ENCODE assay signal across 8 cellular contexts in genomic region chr3:32502944-32503286, GRCh38. TPM values are rescaled to one million over a fixed set of nuclear protein-coding genes. Genes with fewer than 3 reads are reported as not detected.
DNase-seq lines count a peak whose midpoint lies in the region; ATAC-seq and TF ChIP-seq lines count a peak whose summit lies in the region.

No MANE protein-coding gene starts in this region.

- DNase-seq in activated CD8-positive, alpha-beta memory T cell treated with anti-CD3 and anti-CD28 coated beads, Interleukin-2, amount 10 ng/mL, durations not matched to agents 7 days and 5 days: no peak
- DNase-seq in activated CD8-positive, alpha-beta memory T cell treated with anti-CD3 and anti-CD28 coated beads, Interleukin-2, amount 50 U/mL, for 48 hours: no peak
- no peak for DNase-seq in hepatocyte (ENCODE audit: low spot score)
- DNase-seq in superior temporal gyrus (ENCODE audit: extremely low spot score): peak; percentile 82
- DNase-seq in GM19240 (ENCODE audit: insufficient read length, low spot score): no peak
- no peak for DNase-seq in NCI-H146 (lab: John Stamatoyannopoulos, UW)
- DNase-seq in NCI-H128 (lab: John Stamatoyannopoulos, UW; ENCODE audit: unreplicated experiment): no peak

- H3K27me3 ChIP-seq in SU-DHL-6 (ENCODE audit: low read length) (no peaks in the 10 kb centered on the region), hepatocyte (no peaks in the 10 kb centered on the region)

- H3K4me3 Mint-ChIP-seq in activated CD8-positive, alpha-beta memory T cell treated with anti-CD3 and anti-CD28 coated beads, Interleukin-2, amount 10 ng/mL, durations not matched to agents 7 days and 5 days: peak overlapping the region; percentile 99

- H3K27ac Mint-ChIP-seq in activated CD8-positive, alpha-beta memory T cell treated with anti-CD3 and anti-CD28 coated beads, Interleukin-2, amount 10 ng/mL, durations not matched to agents 7 days and 5 days: peak overlapping the region; percentile 89

- peaks cover 39% of the 10 kb centered on the region for H3K4me1 Mint-ChIP-seq in activated CD8-positive, alpha-beta memory T cell treated with anti-CD3 and anti-CD28 coated beads, Interleukin-2, amount 10 ng/mL, durations not matched to agents 7 days and 5 days

- H3K4me2 ChIP-seq in SU-DHL-6 (ENCODE audit: low read depth, low read length, poor library complexity, severe bottlenecking) (peak overlapping the region; percentile 79), hepatocyte (peak overlapping the region; percentile 77)

- H4K20me1 ChIP-seq in SU-DHL-6 (ENCODE audit: low read depth, low read length): 0 out of 2 replicates have a peak, but pooled peaks cover 6% of the 10 kb centered on the region
- no peaks in the 10 kb centered on the region for H4K20me1 ChIP-seq in hepatocyte (ENCODE audit: insufficient read depth, poor library complexity, severe bottlenecking)

- H3K9ac ChIP-seq in SU-DHL-6 (ENCODE audit: low read length): peak overlapping the region; percentile 88

- TF ChIP-seq CTCF in SU-DHL-6 (IDR thresholded peaks at IDR 0.05; ENCODE audit: insufficient read depth, low read length, poor library complexity, severe bottlenecking) (no peak), hepatocyte (IDR thresholded peaks at IDR 0.05; ENCODE audit: poor library complexity) (no peak)

- H3K9me2 ChIP-seq in SU-DHL-6 (replicated peaks; ENCODE audit: insufficient read depth, low read length): no peaks in the 10 kb centered on the region
- no peaks in the 10 kb centered on the region for H3K9me2 ChIP-seq in hepatocyte (replicated peaks; ENCODE audit: insufficient read depth)

- CTCF ChIA-PET in activated CD8-positive, alpha-beta memory T cell treated with anti-CD3 and anti-CD28 coated beads, Interleukin-2, amount 10 ng/mL, durations not matched to agents 7 days and 5 days (lab: Charles Lee): interaction anchor here (1.6 kb wide), 1 partner anchor 35 kb away, joined by 7 read pairs; no protein-coding TSS in a partner anchor

- H3K79me2 ChIP-seq in SU-DHL-6 (ENCODE audit: insufficient read depth, low read length) (peaks cover 38% of the 10 kb centered on the region), hepatocyte (peaks cover 37% of the 10 kb centered on the region)

- no peaks in the 10 kb centered on the region for H3K27me3 Mint-ChIP-seq in activated CD8-positive, alpha-beta memory T cell treated with anti-CD3 and anti-CD28 coated beads, Interleukin-2, amount 10 ng/mL, durations not matched to agents 7 days and 5 days

- H3K36me3 ChIP-seq in SU-DHL-6 (ENCODE audit: low read length): peaks cover 7% of the 10 kb centered on the region; the same call in 1 of the 2 replicates
- no peaks in the 10 kb centered on the region for H3K36me3 ChIP-seq in hepatocyte (replicated peaks; ENCODE audit: insufficient read depth, low read depth)

- peak overlapping the region; percentile 91 for H3K4me3 ChIP-seq in SU-DHL-6 (ENCODE audit: insufficient read depth, low read length, poor library complexity, severe bottlenecking)
- peak overlapping the region; percentile 13 for H3K4me3 ChIP-seq in hepatocyte

- ATAC-seq in activated CD8-positive, alpha-beta memory T cell treated with anti-CD3 and anti-CD28 coated beads, Interleukin-2, amount 10 ng/mL, durations not matched to agents 7 days and 5 days: peak; percentile 2

- 6% methylated on average over 6 of the region's 6 CpGs for WGBS in hepatocyte (ENCODE audit: low lambda C conversion rate, missing lambda C conversion rate)

- no peaks in the 10 kb centered on the region for H3K9me3 Mint-ChIP-seq in activated CD8-positive, alpha-beta memory T cell treated with anti-CD3 and anti-CD28 coated beads, Interleukin-2, amount 10 ng/mL, durations not matched to agents 7 days and 5 days (ENCODE audit: low read depth)

- H3K9me3 ChIP-seq in SU-DHL-6 (ENCODE audit: insufficient read depth, low read length) (no peaks in the 10 kb centered on the region), hepatocyte (ENCODE audit: low read depth) (no peaks in the 10 kb centered on the region)

- H3K4me1 ChIP-seq in hepatocyte (ENCODE audit: insufficient read depth): peaks cover 9% of the 10 kb centered on the region

- H3K27ac ChIP-seq in SU-DHL-6 (ENCODE audit: low read depth, low read length): no peak overlapping the region; the same call in 1 of the 2 replicates
- H3K27ac ChIP-seq in hepatocyte: peak overlapping the region; percentile 97

- H2AFZ ChIP-seq in SU-DHL-6 (ENCODE audit: low read depth, low read length, severe bottlenecking): peak overlapping the region; percentile 100
- peak overlapping the region; percentile 51 for H2AFZ ChIP-seq in hepatocyte

- peaks cover 5% of the 10 kb centered on the region for H3K36me3 Mint-ChIP-seq in activated CD8-positive, alpha-beta memory T cell treated with anti-CD3 and anti-CD28 coated beads, Interleukin-2, amount 10 ng/mL, durations not matched to agents 7 days and 5 days

- peaks cover 5% of the 10 kb centered on the region; the same call in 1 of the 2 replicates for H3F3A ChIP-seq in SU-DHL-6 (ENCODE audit: insufficient read depth)

RNA-seq across cellular contexts. Expression of gene CMTM6, which starts 0.3 kb away (rescaled TPM):
- 100 to 1,000 TPM in 1 of 2 experiments, 10 to 100 TPM in 1; 43.7 to 102 TPM for total RNA-seq in activated CD8-positive, alpha-beta memory T cell treated with anti-CD3 and anti-CD28 coated beads, Interleukin-2, amount 10 ng/mL, durations not matched to agents 7 days and 5 days
- total RNA-seq in hepatocyte: 125 and 133 TPM in 2 replicates
- 82.7 TPM in 2 replicates for polyA plus RNA-seq in hepatocyte
